In genomic region chr1:235450886-235451457, GRCh38 we compare ENCODE assay signal across 25 cellular contexts. TPM values are rescaled to one million over a fixed set of nuclear protein-coding genes. Genes with fewer than 3 reads are reported as not detected.
A peak's percentile ranks its signal among the peaks of the same experiment; 100 is the strongest.
DNase-seq lines count a peak whose midpoint lies in the region; ATAC-seq, FAIRE-seq and TF ChIP-seq lines count a peak whose summit lies in the region.
"Had no signal": no experiment of that assay in that cellular context is flagged by ENCODE, and none has a peak within 500 bp of the region (broad histone marks: within the 10 kb centered on the region; RNA-seq: fewer than 3 reads in every experiment).

No MANE protein-coding gene starts in this region.

- H2BK15ac ChIP-seq in mesendoderm (replicated peaks; ENCODE audit: low read depth): no peak overlapping the region

- H3K27ac ChIP-seq in K562 (ENCODE audit: extremely low read depth, low read depth, low read length) (peak overlapping the region; percentile 14; the same call in 2 of the 3 replicates), mesendoderm (ENCODE audit: low read depth, low read length) (no peak overlapping the region), upper lobe of left lung (peak overlapping the region; percentile 47 to 62 (median 61))
- H3K27ac ChIP-seq: BLaER1, KMS-11, SJSA1, vagina, WERI-Rb-1 had no signal

- no peaks in the 10 kb centered on the region for H3K4me1 Mint-ChIP-seq in activated naive CD8-positive, alpha-beta T cell treated with anti-CD3 and anti-CD28 coated beads for 36 hours
- H3K4me1 Mint-ChIP-seq in activated naive CD8-positive, alpha-beta T cell treated with anti-CD3 and anti-CD28 coated beads, Interleukin-2, amount 50 U/mL, for 24 hours: no peaks in the 10 kb centered on the region

- in situ Hi-C loops in K562 (cut with MboI): no loop called here

- peak; percentile 59 for FAIRE-seq in K562 (lab: Jason Lieb, UNC)
- FAIRE-seq: A204.1 had no signal

- TF ChIP-seq CTCF in K562 (IDR thresholded peaks at IDR 0.05 in 2 of 3, conservative IDR thresholded peaks at IDR 0.05 in 1 of 3; ENCODE audit: insufficient read depth in 2 of 3, low read depth in 1 of 3, low read length in 3 of 3) (no peak), upper lobe of left lung (IDR thresholded peaks at IDR 0.05) (no peak)

- H3K36me3 ChIP-seq in K562 (ENCODE audit: control insufficient read depth, insufficient read depth, low read length) (peaks cover 84% of the 10 kb centered on the region), mesendoderm (ENCODE audit: control insufficient read depth, insufficient read depth, low read length) (peaks cover 3% of the 10 kb centered on the region), upper lobe of left lung (peaks cover 0 to 81% (median 13%) of the 10 kb centered on the region in 4 donors)

- H3K27me3 ChIP-seq in K562 (ENCODE audit: control insufficient read depth in 2 of 2, insufficient read depth in 2 of 2, low read length in 2 of 2) (no peaks in the 10 kb centered on the region), mesendoderm (ENCODE audit: insufficient read depth, low read length, poor library complexity) (no peaks in the 10 kb centered on the region), upper lobe of left lung (no peaks in the 10 kb centered on the region)
- H3K27me3 ChIP-seq: BLaER1, SJSA1, vagina had no signal

- H3K9me3 Mint-ChIP-seq in activated naive CD8-positive, alpha-beta T cell treated with anti-CD3 and anti-CD28 coated beads for 36 hours: no peaks in the 10 kb centered on the region
- H3K9me3 Mint-ChIP-seq in activated naive CD8-positive, alpha-beta T cell treated with anti-CD3 and anti-CD28 coated beads, Interleukin-2, amount 50 U/mL, for 24 hours: no peaks in the 10 kb centered on the region
- H3K9me3 Mint-ChIP-seq: effector memory CD8-positive, alpha-beta T cell had no signal

- no peak overlapping the region for H3K4me3 Mint-ChIP-seq in activated naive CD8-positive, alpha-beta T cell treated with anti-CD3 and anti-CD28 coated beads for 36 hours
- H3K4me3 Mint-ChIP-seq in activated naive CD8-positive, alpha-beta T cell treated with anti-CD3 and anti-CD28 coated beads, Interleukin-2, amount 50 U/mL, for 24 hours: no peak overlapping the region
- H3K4me3 Mint-ChIP-seq: effector memory CD8-positive, alpha-beta T cell had no signal

- H3K4me2 ChIP-seq in K562 (ENCODE audit: insufficient read depth, low read length) (peak overlapping the region; percentile 2; the same call in 1 of the 2 replicates), mesendoderm (ENCODE audit: low read length) (no peak overlapping the region)
- H3K4me2 ChIP-seq: BLaER1, KMS-11 had no signal

- peaks cover 10% of the 10 kb centered on the region for H3K36me3 Mint-ChIP-seq in activated naive CD8-positive, alpha-beta T cell treated with anti-CD3 and anti-CD28 coated beads for 36 hours
- H3K36me3 Mint-ChIP-seq in activated naive CD8-positive, alpha-beta T cell treated with anti-CD3 and anti-CD28 coated beads, Interleukin-2, amount 50 U/mL, for 24 hours (ENCODE audit: low read depth): peaks cover 33% of the 10 kb centered on the region

- H3K23ac ChIP-seq in mesendoderm (ENCODE audit: low read length): no peak overlapping the region

- H3K9me1 ChIP-seq in K562 (ENCODE audit: control insufficient read depth, insufficient read depth, low read length): no peaks in the 10 kb centered on the region

- H3K9me3 ChIP-seq in K562 (replicated peaks; ENCODE audit: control insufficient read depth, insufficient read depth, low read depth, low read length) (no peaks in the 10 kb centered on the region), upper lobe of left lung (no peaks in the 10 kb centered on the region)
- H3K9me3 ChIP-seq: BLaER1, SJSA1, vagina had no signal

- H3K79me2 ChIP-seq in K562 (ENCODE audit: control insufficient read depth, insufficient read depth, low read length): no peaks in the 10 kb centered on the region
- no peaks in the 10 kb centered on the region for H3K79me2 ChIP-seq in mesendoderm (ENCODE audit: control insufficient read depth, insufficient read depth, low read length)

- POLR2A ChIA-PET in K562 (lab: Yijun Ruan, JAX): interaction anchor here (0.7 to 1.5 kb wide), 3 partner anchors 8 to 54 kb away, joined by 5 to 6 read pairs (median 5); partner anchors contain the start of gene B3GALNT2

- H4K8ac ChIP-seq in mesendoderm (ENCODE audit: low read depth, low read length): no peak overlapping the region

- no peaks in the 10 kb centered on the region for H3K27me3 Mint-ChIP-seq in activated naive CD8-positive, alpha-beta T cell treated with anti-CD3 and anti-CD28 coated beads for 36 hours
- no peaks in the 10 kb centered on the region for H3K27me3 Mint-ChIP-seq in activated naive CD8-positive, alpha-beta T cell treated with anti-CD3 and anti-CD28 coated beads, Interleukin-2, amount 50 U/mL, for 24 hours
- H3K27me3 Mint-ChIP-seq: effector memory CD8-positive, alpha-beta T cell had no signal

- H3K18ac ChIP-seq in mesendoderm (ENCODE audit: low read length): no peak overlapping the region

- BruUV-seq in K562 (replicated peaks; lab: Mats Ljungman, UMichigan): no TSS peak

- no peak for TF ChIP-seq EP300 in K562 (IDR thresholded peaks at IDR 0.05; ENCODE audit: low read length)
- TF ChIP-seq EP300 in upper lobe of left lung (IDR thresholded peaks at IDR 0.05): no peak

- H3K27ac Mint-ChIP-seq in activated naive CD8-positive, alpha-beta T cell treated with anti-CD3 and anti-CD28 coated beads for 36 hours: peak overlapping the region; percentile 12
- no peak overlapping the region for H3K27ac Mint-ChIP-seq in activated naive CD8-positive, alpha-beta T cell treated with anti-CD3 and anti-CD28 coated beads, Interleukin-2, amount 50 U/mL, for 24 hours

- H3K9ac ChIP-seq in K562 (ENCODE audit: insufficient read depth in 1 of 2, low read depth in 2 of 2, low read length in 2 of 2) (peak overlapping the region; percentile 2 to 30; a peak in 1 of 4 replicates), mesendoderm (ENCODE audit: low read length) (no peak overlapping the region)
- H3K9ac ChIP-seq: BLaER1, KMS-11 had no signal

- no peaks in the 10 kb centered on the region for H4K20me1 ChIP-seq in K562 (replicated peaks; ENCODE audit: control insufficient read depth, insufficient read depth, low read length)

- no peak overlapping the region for H3K56ac ChIP-seq in mesendoderm (ENCODE audit: low read length)

- CTCF ChIA-PET in K562 (lab: Yijun Ruan, JAX; ENCODE audit: low intra/inter-chr PET ratio): no interaction called here

- H3K4me3 ChIP-seq in K562 (no peak overlapping the region), mesendoderm (ENCODE audit: low read length) (no peak overlapping the region), upper lobe of left lung (no peak overlapping the region)
- H3K4me3 ChIP-seq: BLaER1, SJSA1, vagina had no signal

- H4K5ac ChIP-seq in mesendoderm (ENCODE audit: low read length): no peak overlapping the region

- DNase-seq in activated naive CD8-positive, alpha-beta T cell treated with anti-CD3 and anti-CD28 coated beads for 36 hours: no peak
- no peak for DNase-seq in activated naive CD8-positive, alpha-beta T cell treated with anti-CD3 and anti-CD28 coated beads, Interleukin-2, amount 50 U/mL, for 24 hours
- peak in 3 of 4 experiments; percentile 25 to 64 (median 43) for DNase-seq in K562 (ENCODE audit: extremely low read depth in 1 of 4, low spot score in 3 of 4)
- peak; percentile 40 for DNase-seq in mesendoderm
- no peak for DNase-seq in upper lobe of left lung
- no peak for DNase-seq in foreskin melanocyte
- no peak for DNase-seq in stimulated activated CD4-positive, alpha-beta T cell treated with anti-CD3 and anti-CD28 coated beads, Interleukin-4, amount 100 ng/mL, for 4 hours
- DNase-seq in NCI-H524 treated with DMSO at 0.1 percent for 48 hours (lab: John Stamatoyannopoulos, UW): no peak
- DNase-seq: activated naive CD4-positive, alpha-beta T cell; effector memory CD8-positive, alpha-beta T cell; GOT3; MV-4-11; NCI-H187; NCI-H2227 treated with DMSO at 0.1 percent for 48 hours; occipital lobe; retina; stimulated activated CD4-positive, alpha-beta T cell treated with anti-CD3 and anti-CD28 coated beads, Interleukin-12 subunit alpha, Interleukin-12 subunit beta, amount 100 ng/mL, for 4 hours; stimulated activated CD8-positive, alpha-beta memory T cell treated with anti-CD3 and anti-CD28 coated beads, Interleukin-4, amount 100 ng/mL, for 48 hours; WERI-Rb-1 had no signal

- no peaks in the 10 kb centered on the region for H3K79me1 ChIP-seq in mesendoderm (ENCODE audit: low read length)

- no peak overlapping the region for H3K4ac ChIP-seq in mesendoderm (ENCODE audit: low read depth, low read length)

- H3K4me1 ChIP-seq in K562 (replicated peaks in 1 of 2; ENCODE audit: control insufficient read depth in 2 of 2, insufficient read depth in 2 of 2, low read length in 2 of 2) (peaks cover 0 to 6% of the 10 kb centered on the region in 2 experiments; a peak in 3 of 5 replicates), mesendoderm (ENCODE audit: control insufficient read depth, low read depth, low read length) (no peaks in the 10 kb centered on the region), upper lobe of left lung (peaks cover 0 to 4% (median 0%) of the 10 kb centered on the region in 4 donors)
- H3K4me1 ChIP-seq: BLaER1, SJSA1, vagina had no signal

- no peak overlapping the region for H2AK5ac ChIP-seq in mesendoderm (ENCODE audit: low read length)

- 42% methylated on average over 2 of the region's 2 CpGs for WGBS in K562 (ENCODE audit: insufficient coverage, low coverage, missing lambda C conversion rate)
- WGBS in mesendoderm (ENCODE audit: extremely low coverage, insufficient coverage, low lambda C conversion rate): no CpG with 5 or more reads among the region's 2 CpGs
- 63 to 72% methylated on average over 2 of the region's 2 CpGs for whole genome bisulfite sequencing in upper lobe of left lung, 2 donors

- H2BK5ac ChIP-seq in mesendoderm (ENCODE audit: low read length): no peak overlapping the region

- peak overlapping the region; percentile 13; the same call in 1 of the 2 replicates for H2AFZ ChIP-seq in K562 (ENCODE audit: low read depth, low read length)

- TF ChIP-seq RAD21 in K562 (CRISPR knock-in tag; conservative IDR thresholded peaks at IDR 0.05 in 1 of 2, IDR thresholded peaks at IDR 0.05 in 1 of 2): no peak

- no peak for ATAC-seq in activated naive CD8-positive, alpha-beta T cell treated with anti-CD3 and anti-CD28 coated beads, Interleukin-2, amount 50 U/mL, for 24 hours
- ATAC-seq in K562 (peak; percentile 79), upper lobe of left lung (ENCODE audit: low FRiP score in 2 of 2) (peak in 1 of 2 donors; percentile 37)
- ATAC-seq: effector memory CD8-positive, alpha-beta T cell; Panc1 had no signal

- TF ChIP-seq POLR2A in K562 (conservative IDR thresholded peaks at IDR 0.05) (no peak), upper lobe of left lung (IDR thresholded peaks at IDR 0.05) (no peak)

- intact Hi-C loops in K562 (cut with micrococcal nuclease): no loop called here

- no peak overlapping the region for H2BK120ac ChIP-seq in mesendoderm (ENCODE audit: low read depth, low read length)

RNA-seq across cellular contexts. Expression of gene B3GALNT2, which starts 53.3 kb away (rescaled TPM):
- 10 to 100 TPM; 14.6 to 15.7 TPM for total RNA-seq in activated naive CD8-positive, alpha-beta T cell treated with anti-CD3 and anti-CD28 coated beads for 36 hours
- 64.2 and 174 TPM in 2 replicates for total RNA-seq in K562 (2011; cell fraction: chromatin; rRNA removed; ENCODE audit: low replicate concordance)
- total RNA-seq in K562 (2011; cell fraction: nucleolus; rRNA removed): 35.9 and 39.9 TPM in 2 replicates
- total RNA-seq in K562 (2011; cell fraction: nucleoplasm; rRNA removed): 70.5 and 113 TPM in 2 replicates
- total RNA-seq in K562 (2014; rRNA removed) (20.7 and 23.9 TPM in 2 replicates), K562 (2014; rRNA removed; fragmentation: Illumina TruSeq; extraction: Trizol) (31.7 and 33.7 TPM in 2 replicates), K562 (2015; rRNA removed; fragmentation: Illumina TruSeq; extraction: Trizol) (25.4 and 27.3 TPM in 2 replicates), K562 (2021) (22.9 and 23.7 TPM in 2 replicates), upper lobe of left lung (10 to 100 TPM; 11.0 to 27.3 (median 22.1) TPM)
- polyA plus RNA-seq in K562 (2011; rRNA removed) (26.6 and 27.4 TPM in 2 replicates), K562 (2014; fragmentation: Illumina TruSeq; extraction: Trizol) (16.1 and 18.8 TPM in 2 replicates), K562 (2014; fragmentation: Nextera tagmentation; extraction: Ambion mirVana) (1 to 10 TPM; 2.0 to 2.7 TPM), K562 (2014; rRNA removed) (15.0 and 16.0 TPM in 2 replicates)
- polyA plus RNA-seq in K562 (2011; cell fraction: cytosol; rRNA removed): 9.0 and 13.7 TPM in 2 replicates
- polyA plus RNA-seq in K562 (2011; cell fraction: nucleus; rRNA removed): 22.3 and 28.3 TPM in 2 replicates
- 10.3 and 16.2 TPM in 2 replicates for polyA plus RNA-seq in K562 (2012)
- 71.3 and 86.7 TPM in 2 replicates for polyA minus RNA-seq in K562 (2011; rRNA and poly(A)+ RNA removed)
- 26.2 and 27.0 TPM in 2 replicates for polyA minus RNA-seq in K562 (2011; cell fraction: cytosol; rRNA and poly(A)+ RNA removed)
- 24.5 and 32.4 TPM in 2 replicates for polyA minus RNA-seq in K562 (2011; cell fraction: nucleus; rRNA and poly(A)+ RNA removed)
- 12.6 TPM for polyA plus RNA-seq in mesendoderm (2013, experiment 1 of 2)
- polyA plus RNA-seq in mesendoderm (2013, experiment 2 of 2): 13.0 TPM

Comparison
In these comparisons a context has a peak if more than half of its experiments do, and no peak if none do; other contexts are left out.
1. DNase-seq: peak in K562 (3 of 4) and mesendoderm (single experiment); none in activated naive CD8-positive, alpha-beta T cell treated with anti-CD3 and anti-CD28 coated beads for 36 hours (single experiment), activated naive CD8-positive, alpha-beta T cell treated with anti-CD3 and anti-CD28 coated beads, Interleukin-2, amount 50 U/mL, for 24 hours (single experiment), upper lobe of left lung (0 of 2), foreskin melanocyte (single experiment), stimulated activated CD4-positive, alpha-beta T cell treated with anti-CD3 and anti-CD28 coated beads, Interleukin-4, amount 100 ng/mL, for 4 hours (0 of 2) and NCI-H524 treated with DMSO at 0.1 percent for 48 hours (single experiment).